Comparison of ENCODE assay signal across 16 cellular contexts in genomic region chr21:44439211-44439600, GRCh38.
"Had no signal": no experiment of that assay in that cellular context is flagged by ENCODE, and none has a peak within 500 bp of the region (broad histone marks: within the 10 kb centered on the region; RNA-seq: fewer than 3 reads in every experiment).

No MANE protein-coding gene starts in this region.

- H3K27me3 Mint-ChIP-seq: activated naive CD8-positive, alpha-beta T cell treated with anti-CD3 and anti-CD28 coated beads, Interleukin-2, amount 50 U/mL, for 24 hours; dendritic cell treated with granulocyte-macrophage colony-stimulating factor and Interleukin-4, amounts not matched to agents 40 ng/mL and 50 ng/mL, for 4 days; naive thymus-derived CD8-positive, alpha-beta T cell; stimulated activated naive CD8-positive, alpha-beta T cell treated with anti-CD3 and anti-CD28 coated beads, Interleukin-15, amount 100 ng/mL, for 72 hours had no signal

- H3K4me1 Mint-ChIP-seq: activated naive CD8-positive, alpha-beta T cell treated with anti-CD3 and anti-CD28 coated beads, Interleukin-2, amount 50 U/mL, for 24 hours; central memory CD8-positive, alpha-beta T cell; mesothelial cell of epicardium; stimulated activated naive CD8-positive, alpha-beta T cell treated with anti-CD3 and anti-CD28 coated beads, Interleukin-15, amount 100 ng/mL, for 72 hours had no signal

- DNase-seq: activated CD4-positive, alpha-beta T cell treated with anti-CD3 and anti-CD28 coated beads, Interleukin-2, amount 50 U/mL, for 4 hours; activated CD4-positive, CD25-positive, alpha-beta regulatory T cell treated with anti-CD3 and anti-CD28 coated beads, Interleukin-2, amount 50 U/mL, for 72 hours; activated naive CD8-positive, alpha-beta T cell treated with anti-CD3 and anti-CD28 coated beads, Interleukin-2, amount 50 U/mL, for 24 hours; effector memory CD8-positive, alpha-beta T cell; stimulated activated CD4-positive, alpha-beta T cell treated with anti-CD3 and anti-CD28 coated beads, Interleukin-15, amount 100 ng/mL, for 24 hours; stimulated activated CD4-positive, alpha-beta T cell treated with anti-CD3 and anti-CD28 coated beads, Interleukin-4, amount 100 ng/mL, for 24 hours; stimulated activated naive CD8-positive, alpha-beta T cell treated with anti-CD3 and anti-CD28 coated beads, Interleukin-15, amount 100 ng/mL, for 72 hours had no signal

- H3K36me3 Mint-ChIP-seq: mesothelial cell of epicardium had no signal

- H3K4me1 ChIP-seq: lower lobe of right lung, vagina had no signal

- H3K27ac ChIP-seq: epithelial cell of prostate, lower lobe of right lung, vagina had no signal

- H3K9me3 Mint-ChIP-seq: activated naive CD8-positive, alpha-beta T cell treated with anti-CD3 and anti-CD28 coated beads, Interleukin-2, amount 50 U/mL, for 24 hours; central memory CD8-positive, alpha-beta T cell; effector memory CD8-positive, alpha-beta T cell; mesothelial cell of epicardium; stimulated activated naive CD8-positive, alpha-beta T cell treated with anti-CD3 and anti-CD28 coated beads, Interleukin-15, amount 100 ng/mL, for 72 hours; T-helper 2 cell treated with Interferon-gamma antibody and Interleukin-4, amounts not matched to agents 5 μg/mL and 100 μg/mL, for 36 hours had no signal

- H3K27ac Mint-ChIP-seq: activated naive CD8-positive, alpha-beta T cell treated with anti-CD3 and anti-CD28 coated beads, Interleukin-2, amount 50 U/mL, for 24 hours; dendritic cell treated with granulocyte-macrophage colony-stimulating factor and Interleukin-4, amounts not matched to agents 40 ng/mL and 50 ng/mL, for 4 days; effector memory CD8-positive, alpha-beta T cell; mesothelial cell of epicardium; naive thymus-derived CD8-positive, alpha-beta T cell; stimulated activated naive CD8-positive, alpha-beta T cell treated with anti-CD3 and anti-CD28 coated beads, Interleukin-15, amount 100 ng/mL, for 72 hours; T-helper 2 cell treated with Interferon-gamma antibody and Interleukin-4, amounts not matched to agents 5 μg/mL and 100 μg/mL, for 36 hours had no signal

- H3K4me3 Mint-ChIP-seq: activated naive CD8-positive, alpha-beta T cell treated with anti-CD3 and anti-CD28 coated beads, Interleukin-2, amount 50 U/mL, for 24 hours; central memory CD8-positive, alpha-beta T cell; dendritic cell treated with granulocyte-macrophage colony-stimulating factor and Interleukin-4, amounts not matched to agents 40 ng/mL and 50 ng/mL, for 4 days; effector memory CD8-positive, alpha-beta T cell; mesothelial cell of epicardium; naive thymus-derived CD8-positive, alpha-beta T cell; stimulated activated naive CD8-positive, alpha-beta T cell treated with anti-CD3 and anti-CD28 coated beads, Interleukin-15, amount 100 ng/mL, for 72 hours; T-helper 2 cell treated with Interferon-gamma antibody and Interleukin-4, amounts not matched to agents 5 μg/mL and 100 μg/mL, for 36 hours had no signal

- ATAC-seq: activated naive CD8-positive, alpha-beta T cell treated with anti-CD3 and anti-CD28 coated beads, Interleukin-2, amount 50 U/mL, for 24 hours; effector memory CD8-positive, alpha-beta T cell; naive thymus-derived CD8-positive, alpha-beta T cell; stimulated activated naive CD8-positive, alpha-beta T cell treated with anti-CD3 and anti-CD28 coated beads, Interleukin-15, amount 100 ng/mL, for 72 hours had no signal

- H3K4me3 ChIP-seq: lower lobe of right lung, vagina had no signal

- H3K36me3 ChIP-seq: gastroesophageal sphincter, vagina had no signal

- H3K27me3 ChIP-seq: vagina had no signal

- H3K9me3 ChIP-seq: gastroesophageal sphincter, lower lobe of right lung, vagina had no signal
